Comparison of ENCODE assay signal across 15 cellular contexts in genomic region chr1:6638226-6638625, GRCh38. TPM values are rescaled to one million over a fixed set of nuclear protein-coding genes. Genes with fewer than 3 reads are reported as not detected.
A peak's percentile ranks its signal among the peaks of the same experiment; 100 is the strongest.
DNase-seq lines count a peak whose midpoint lies in the region; ATAC-seq and TF ChIP-seq lines count a peak whose summit lies in the region.
"Had no signal": no experiment of that assay in that cellular context is flagged by ENCODE, and none has a peak within 500 bp of the region (broad histone marks: within the 10 kb centered on the region; RNA-seq: fewer than 3 reads in every experiment).

No MANE protein-coding gene starts in this region.

- peak overlapping the region in 2 of 5 experiments; percentile 22 to 33 for H3K4me3 Mint-ChIP-seq in brain
- H3K4me3 Mint-ChIP-seq: activated T-helper 17 cell treated with anti-CD3 and anti-CD28 coated beads, Interleukin-2, amount 50 U/mL, for 72 hours; WTC11 had no signal

- no peak for TF ChIP-seq CTCF in brain (conservative IDR thresholded peaks at IDR 0.05)

- no peak for ATAC-seq in GM18909 (IDR thresholded peaks at IDR 0.05; ENCODE audit: poor library complexity, unreplicated experiment)
- ATAC-seq: activated T-helper 17 cell treated with anti-CD3 and anti-CD28 coated beads, Interleukin-2, amount 50 U/mL, for 72 hours; WTC11 had no signal

- H3K4me1 Mint-ChIP-seq in brain: peaks cover 3% of the 10 kb centered on the region
- H3K4me1 Mint-ChIP-seq: activated T-helper 17 cell treated with anti-CD3 and anti-CD28 coated beads, Interleukin-2, amount 50 U/mL, for 72 hours; WTC11 had no signal

- H3K27ac Mint-ChIP-seq in brain: peak overlapping the region in 4 of 5 experiments; percentile 7 to 87 (median 87)
- H3K27ac Mint-ChIP-seq: activated T-helper 17 cell treated with anti-CD3 and anti-CD28 coated beads, Interleukin-2, amount 50 U/mL, for 72 hours; WTC11 had no signal

- H3K9me3 Mint-ChIP-seq in brain: no peaks in the 10 kb centered on the region
- H3K9me3 Mint-ChIP-seq: activated T-helper 17 cell treated with anti-CD3 and anti-CD28 coated beads, Interleukin-2, amount 50 U/mL, for 72 hours; WTC11 had no signal

- peak; percentile 45 for DNase-seq in AG08395 (ENCODE audit: low spot score)
- DNase-seq in hypothalamus (lab: John Stamatoyannopoulos, UW): peak in 37 of 51 donors; percentile 3 to 81 (median 55)
- DNase-seq in putamen (ENCODE audit: low spot score): peak; percentile 52
- DNase-seq in stimulated activated naive CD4-positive, alpha-beta T cell treated with Interleukin-2 at 50 U/mL for 16 hours (lab: John Stamatoyannopoulos, UW): no peak
- DNase-seq in SIG-M5 (lab: John Stamatoyannopoulos, UW): no peak
- no peak for DNase-seq in COLO829 (ENCODE audit: low spot score)
- DNase-seq: ACHN; dermis blood vessel endothelial cell; MV-4-11; NCI-H510A treated with DMSO at 0.1 percent for 48 hours; stimulated activated CD4-positive, alpha-beta T cell treated with anti-CD3 and anti-CD28 coated beads, Interleukin-4, amount 100 ng/mL, for 24 hours had no signal

- no peaks in the 10 kb centered on the region for H3K27me3 Mint-ChIP-seq in brain
- H3K27me3 Mint-ChIP-seq: activated T-helper 17 cell treated with anti-CD3 and anti-CD28 coated beads, Interleukin-2, amount 50 U/mL, for 72 hours had no signal

- H3K36me3 Mint-ChIP-seq in brain: peaks cover 61% of the 10 kb centered on the region

RNA-seq across cellular contexts. Expression of gene THAP3, which starts 13.6 kb away (rescaled TPM):
- polyA plus RNA-seq in brain (ENCODE audit: insufficient read depth, low read depth, low replicate concordance): 28.1 TPM

RNA-seq across cellular contexts. Expression of gene PHF13, which starts 24.7 kb away (rescaled TPM):
- polyA plus RNA-seq in brain (ENCODE audit: insufficient read depth, low read depth, low replicate concordance): 31.7 TPM

RNA-seq across cellular contexts. Expression of gene KLHL21, which starts 35.6 kb away (rescaled TPM):
- polyA plus RNA-seq in brain (ENCODE audit: insufficient read depth, low read depth, low replicate concordance): 22.0 TPM

RNA-seq across cellular contexts. Expression of gene ZBTB48, which starts 58.4 kb away (rescaled TPM):
- 24.0 TPM for polyA plus RNA-seq in brain (ENCODE audit: insufficient read depth, low read depth, low replicate concordance)

Comparison
In these comparisons a context has a peak if more than half of its experiments do, and no peak if none do; other contexts are left out.
1. DNase-seq: peak in AG08395 (single experiment), hypothalamus (37 of 51) and putamen (single experiment); none in stimulated activated naive CD4-positive, alpha-beta T cell treated with Interleukin-2 at 50 U/mL for 16 hours (single experiment), SIG-M5 (single experiment) and COLO829 (single experiment).